11 cellular contexts compared by ENCODE assay signal in genomic region chr5:139296198-139296597, GRCh38. TPM values are rescaled to one million over a fixed set of nuclear protein-coding genes. Genes with fewer than 3 reads are reported as not detected.
DNase-seq lines count a peak whose midpoint lies in the region; ATAC-seq and TF ChIP-seq lines count a peak whose summit lies in the region.
"Had no signal": no experiment of that assay in that cellular context is flagged by ENCODE, and none has a peak within 500 bp of the region (broad histone marks: within the 10 kb centered on the region; RNA-seq: fewer than 3 reads in every experiment).

No MANE protein-coding gene starts in this region.

- H3K27ac ChIP-seq in GM23338 (ENCODE audit: low read depth): no peak overlapping the region
- no peak overlapping the region for H3K27ac ChIP-seq in OCI-LY3 (ENCODE audit: low read length)
- H3K27ac ChIP-seq in dorsolateral prefrontal cortex: peak overlapping the region in 30 of 59 donors; percentile 3 to 100 (median 100)
- H3K27ac ChIP-seq: epithelial cell of prostate had no signal

- H3K9me3 Mint-ChIP-seq in GM23338: 0 out of 3 replicates have a peak, but pooled peaks cover 6% of the 10 kb centered on the region
- no peaks in the 10 kb centered on the region for H3K9me3 Mint-ChIP-seq in progenitor cell of endocrine pancreas (ENCODE audit: low read depth)
- H3K9me3 Mint-ChIP-seq in endothelial cell (ENCODE audit: unreplicated experiment): no peaks in the 10 kb centered on the region

- no peaks in the 10 kb centered on the region for H3K9me2 ChIP-seq in GM23338 (ENCODE audit: insufficient read depth)

- H3K4me1 ChIP-seq in GM23338 (ENCODE audit: insufficient read depth) (peaks cover 35% of the 10 kb centered on the region), OCI-LY3 (ENCODE audit: low read length) (peaks cover 36% of the 10 kb centered on the region)

- peak overlapping the region; percentile 83 for H3K4me2 ChIP-seq in GM23338
- H3K4me2 ChIP-seq in OCI-LY3 (ENCODE audit: low read length): peak overlapping the region; percentile 6; the same call in 1 of the 2 replicates

- H4K20me1 ChIP-seq in GM23338 (replicated peaks; ENCODE audit: insufficient read depth) (peaks cover 57% of the 10 kb centered on the region), OCI-LY3 (ENCODE audit: insufficient read depth, low read length) (peaks cover 68% of the 10 kb centered on the region)

- no peak overlapping the region for H3K27ac Mint-ChIP-seq in GM23338
- no peak overlapping the region for H3K27ac Mint-ChIP-seq in progenitor cell of endocrine pancreas
- H3K27ac Mint-ChIP-seq in endothelial cell (ENCODE audit: unreplicated experiment): no peak overlapping the region

- peaks cover 9% of the 10 kb centered on the region for H3F3A ChIP-seq in GM23338 (replicated peaks; ENCODE audit: low read depth)

- no peak for ATAC-seq in GM23338
- ATAC-seq in left colon: no peak

- intact Hi-C loops in dorsolateral prefrontal cortex (cut with DNase I): no loop called here
- intact Hi-C loops in left colon (cut with DNase I, micrococcal nuclease): no loop called here

- H3K4me3 Mint-ChIP-seq in GM23338 (peak overlapping the region; percentile 100), progenitor cell of endocrine pancreas (ENCODE audit: low read depth) (peak overlapping the region; percentile 54), endothelial cell (ENCODE audit: unreplicated experiment) (no peak overlapping the region)

- no peak overlapping the region for H3K9ac ChIP-seq in OCI-LY3 (ENCODE audit: low read length)

- DNase-seq in GM23338 (ENCODE audit: low spot score) (no peak), dorsolateral prefrontal cortex (no peak), progenitor cell of endocrine pancreas (ENCODE audit: low spot score, unreplicated experiment) (no peak), nucleus accumbens (lab: John Stamatoyannopoulos, UW) (no peak), amygdala (lab: John Stamatoyannopoulos, UW) (no peak), endothelial cell (ENCODE audit: low spot score) (no peak), left colon (no peak)
- DNase-seq: NCI-H1417 treated with DMSO at 0.1 percent for 48 hours, SJCRH30 had no signal

- peaks cover 48% of the 10 kb centered on the region for H3K4me1 Mint-ChIP-seq in GM23338
- peaks cover 43% of the 10 kb centered on the region for H3K4me1 Mint-ChIP-seq in progenitor cell of endocrine pancreas (ENCODE audit: low read depth)
- peaks cover 42% of the 10 kb centered on the region for H3K4me1 Mint-ChIP-seq in endothelial cell (ENCODE audit: unreplicated experiment)

- H3K36me3 Mint-ChIP-seq in GM23338 (ENCODE audit: low read depth) (peaks cover 31% of the 10 kb centered on the region), progenitor cell of endocrine pancreas (ENCODE audit: insufficient read depth) (peaks cover 1% of the 10 kb centered on the region), endothelial cell (ENCODE audit: low read depth, unreplicated experiment) (peaks cover 7% of the 10 kb centered on the region)

- H3K79me2 ChIP-seq in GM23338 (replicated peaks; ENCODE audit: insufficient read depth) (peaks cover 74% of the 10 kb centered on the region), OCI-LY3 (ENCODE audit: low read length) (peaks cover 81% of the 10 kb centered on the region)

- H3K27me3 Mint-ChIP-seq in GM23338 (ENCODE audit: insufficient read depth, low read depth, poor library complexity) (peaks cover 31% of the 10 kb centered on the region), progenitor cell of endocrine pancreas (no peaks in the 10 kb centered on the region), endothelial cell (ENCODE audit: unreplicated experiment) (peaks cover 8% of the 10 kb centered on the region)

- H3K27me3 ChIP-seq in GM23338 (ENCODE audit: insufficient read depth) (no peaks in the 10 kb centered on the region), OCI-LY3 (ENCODE audit: low read depth, low read length) (no peaks in the 10 kb centered on the region), dorsolateral prefrontal cortex (no peaks in the 10 kb centered on the region)
- H3K27me3 ChIP-seq: SJCRH30 had no signal

- H3K4me3 ChIP-seq in GM23338 (peak overlapping the region; percentile 88), OCI-LY3 (ENCODE audit: low read length) (no peak overlapping the region; the same call in 1 of the 2 replicates), dorsolateral prefrontal cortex (peak overlapping the region in 55 of 59 donors; percentile 24 to 98 (median 89))

- H2AFZ ChIP-seq in GM23338 (no peak overlapping the region), OCI-LY3 (ENCODE audit: low read depth, low read length) (no peak overlapping the region)

- TF ChIP-seq CTCF in GM23338 (conservative IDR thresholded peaks at IDR 0.05; ENCODE audit: low read depth in 2 of 2): no peak
- no peak for TF ChIP-seq CTCF in OCI-LY3 (IDR thresholded peaks at IDR 0.05; ENCODE audit: low read depth, low read length)
- no peak for TF ChIP-seq CTCF in dorsolateral prefrontal cortex (IDR thresholded peaks at IDR 0.05 in 54 of 56, conservative IDR thresholded peaks at IDR 0.05 in 2 of 56; ENCODE audit: low read depth in 1 of 56, partially characterized antibody in 56 of 56)
- no peak for TF ChIP-seq CTCF in progenitor cell of endocrine pancreas (IDR thresholded peaks at IDR 0.05; ENCODE audit: unreplicated experiment)
- no peak for TF ChIP-seq CTCF in endothelial cell (IDR thresholded peaks at IDR 0.05; ENCODE audit: unreplicated experiment)

- H3K9me3 ChIP-seq in OCI-LY3 (ENCODE audit: insufficient read depth, low read length): no peaks in the 10 kb centered on the region
- H3K9me3 ChIP-seq: SJCRH30 had no signal

- no peaks in the 10 kb centered on the region for H3K36me3 ChIP-seq in GM23338 (ENCODE audit: insufficient read depth)
- peaks cover 15% of the 10 kb centered on the region for H3K36me3 ChIP-seq in OCI-LY3 (replicated peaks; ENCODE audit: low read depth, low read length)

TF ChIP-seq in GM23338, 12 proteins besides CTCF, POLR2A, EP300 and RAD21 (continues in another document):
- TF ChIP-seq JUNB (IDR thresholded peaks at IDR 0.05; ENCODE audit: unreplicated experiment): no peak

RNA-seq across cellular contexts. Expression of gene MATR3, which starts 2.7 kb away (rescaled TPM):
- 506 and 546 TPM in 2 replicates for total RNA-seq in GM23338 (2014; rRNA removed; shearing (Covaris generic))
- polyA plus RNA-seq in GM23338 (2016; fragmentation: Nextera tagmentation; extraction: Ambion mirVana): 226 and 278 TPM in 2 replicates
- total RNA-seq in dorsolateral prefrontal cortex: 100 to 1,000 TPM; 154 to 477 (median 345) TPM
- total RNA-seq in progenitor cell of endocrine pancreas: 324 and 336 TPM in 2 replicates
- 235 TPM for total RNA-seq in endothelial cell (ENCODE audit: unreplicated experiment)
- 100 to 1,000 TPM in 1 of 2 donors, 10 to 100 TPM in 1; 98.4 to 106 TPM for total RNA-seq in left colon

RNA-seq across cellular contexts. Expression of gene PAIP2, which starts 45.5 kb away (rescaled TPM):
- 132 and 148 TPM in 2 replicates for total RNA-seq in GM23338 (2014; rRNA removed; shearing (Covaris generic))
- polyA plus RNA-seq in GM23338 (2016; fragmentation: Nextera tagmentation; extraction: Ambion mirVana): 226 and 277 TPM in 2 replicates
- total RNA-seq in dorsolateral prefrontal cortex (100 to 1,000 TPM in 117 of 120 experiments, 10 to 100 TPM in 3; 80.8 to 201 (median 156) TPM), progenitor cell of endocrine pancreas (92.3 and 97.4 TPM in 2 replicates), endothelial cell (ENCODE audit: unreplicated experiment) (71.5 TPM), left colon (10 to 100 TPM; 28.0 to 47.5 TPM)

Comparison
In these comparisons a context has a peak if more than half of its experiments do, and no peak if none do; other contexts are left out.
1. H3K27ac ChIP-seq: peak in dorsolateral prefrontal cortex (30 of 59); none in GM23338 (single experiment) and OCI-LY3 (single experiment).